ENCODE assay signal across 9 cellular contexts in the genomic region with DNA sequence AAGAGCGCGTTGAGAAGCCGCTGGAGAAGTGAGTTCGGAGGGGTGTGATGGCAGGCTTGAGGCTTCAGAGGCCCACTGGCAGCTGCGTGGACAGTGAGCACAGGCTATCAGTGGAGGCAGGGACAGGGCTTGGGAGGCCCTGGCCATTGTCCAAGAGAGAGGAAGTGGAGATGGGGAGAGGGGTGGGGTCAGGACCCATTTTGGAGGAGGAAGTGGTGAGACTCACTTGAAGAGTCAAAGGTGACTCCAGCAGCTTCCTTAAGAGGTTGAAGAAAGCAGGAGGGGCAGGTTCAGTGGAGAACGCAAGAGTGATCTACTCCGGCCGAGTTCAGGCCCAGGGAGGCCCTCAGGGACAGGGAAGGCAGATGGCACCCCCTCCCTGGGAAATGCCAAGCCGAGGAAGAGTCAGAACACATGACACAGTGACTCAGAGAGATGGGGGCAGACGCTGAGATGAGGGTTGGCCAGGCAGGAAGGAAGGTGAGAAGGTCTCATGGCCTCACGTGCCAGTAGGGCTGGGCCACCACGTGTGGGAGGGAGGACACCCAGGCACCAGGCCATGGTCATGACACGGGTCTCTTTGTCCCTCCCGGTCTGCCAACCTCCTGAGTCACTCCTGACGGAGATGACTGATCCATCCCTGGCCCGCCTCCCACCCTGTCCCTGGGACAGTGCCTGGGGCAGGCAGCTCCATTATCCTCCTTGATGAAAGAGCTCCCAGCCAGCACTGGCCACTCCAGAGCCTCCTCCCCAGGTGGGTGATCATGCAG. TPM values are rescaled to one million over a fixed set of nuclear protein-coding genes. Genes with fewer than 3 reads are reported as not detected.
DNase-seq lines count a peak whose midpoint lies in the region; ATAC-seq, FAIRE-seq and TF ChIP-seq lines count a peak whose summit lies in the region.
"Had no signal": no experiment of that assay in that cellular context is flagged by ENCODE, and none has a peak within 500 bp of the region (broad histone marks: within the 10 kb centered on the region; RNA-seq: fewer than 3 reads in every experiment).

No MANE protein-coding gene starts in this region.

- peak overlapping the region; percentile 90 for H2AFZ ChIP-seq in IMR-90 (replicated peaks; ENCODE audit: low read length, poor library complexity)

- WGBS in IMR-90 (ENCODE audit: extremely low coverage in 2 of 2, insufficient read length in 1 of 2), 2 experiments: 63% methylated on average over 8 of the region's 16 CpGs; no CpG with 5 or more reads in 1 of the 2 experiments

- no peak overlapping the region for H3K4me2 ChIP-seq in IMR-90 (ENCODE audit: low read depth, low read length)

- peak; percentile 73 for DNase-seq in AG10803 (ENCODE audit: low read depth)
- peak; percentile 71 for DNase-seq in IMR-90
- DNase-seq in bronchial epithelial cell (ENCODE audit: low read depth): peak; percentile 46
- peak; percentile 87 for DNase-seq in medulla oblongata (ENCODE audit: extremely low spot score)
- peak; percentile 89 for DNase-seq in urothelium cell line (ENCODE audit: low spot score)
- no peak for DNase-seq in Caco-2
- DNase-seq in NCI-H1417 treated with DMSO at 0.1 percent for 48 hours (lab: John Stamatoyannopoulos, UW): no peak
- DNase-seq in DMS153 (lab: John Stamatoyannopoulos, UW): no peak

- no peak overlapping the region for H3K9ac ChIP-seq in IMR-90 (ENCODE audit: low read depth, low read length)

- H4K20me1 ChIP-seq in IMR-90 (ENCODE audit: insufficient read depth, low read length): no peaks in the 10 kb centered on the region

- peaks cover 4% of the 10 kb centered on the region for H3K9me3 ChIP-seq in IMR-90 (ENCODE audit: control insufficient read depth, insufficient read depth, low read length)
- H3K9me3 ChIP-seq in Caco-2: peaks cover 4% of the 10 kb centered on the region; the same call in 1 of the 2 replicates

- no peak overlapping the region for H4K5ac ChIP-seq in IMR-90 (ENCODE audit: low read depth, low read length)

- peak overlapping the region; percentile 54; the same call in 1 of the 2 replicates for H2BK120ac ChIP-seq in IMR-90 (ENCODE audit: low read depth, low read length)

- peak overlapping the region; percentile 26 for H4K91ac ChIP-seq in IMR-90 (ENCODE audit: insufficient read depth, low read depth, low read length)

- no peak overlapping the region for H3K4me3 ChIP-seq in AG10803 (ENCODE audit: low read length)
- no peak overlapping the region for H3K4me3 ChIP-seq in IMR-90 (ENCODE audit: insufficient read depth, low read depth, low read length)
- H3K4me3 ChIP-seq in bronchial epithelial cell (ENCODE audit: low read depth, low read length): no peak overlapping the region
- H3K4me3 ChIP-seq in Caco-2 (ENCODE audit: low read depth, low read length): no peak overlapping the region

- H3K36me3 ChIP-seq in IMR-90 (ENCODE audit: control insufficient read depth, insufficient read depth, low read length) (no peaks in the 10 kb centered on the region), bronchial epithelial cell (ENCODE audit: control insufficient read depth, insufficient read depth, low read length) (no peaks in the 10 kb centered on the region), Caco-2 (ENCODE audit: control insufficient read depth, insufficient read depth, low read length) (no peaks in the 10 kb centered on the region)

- POLR2A ChIA-PET in IMR-90 (lab: Charles Lee; ENCODE audit: unreplicated experiment): no interaction called here
- POLR2A ChIA-PET in Caco-2 (lab: Charles Lee): no interaction called here

- H3K27me3 ChIP-seq in IMR-90 (ENCODE audit: control insufficient read depth, insufficient read depth, low read length): no peaks in the 10 kb centered on the region; the same call in 1 of the 2 replicates
- H3K27me3 ChIP-seq in bronchial epithelial cell (ENCODE audit: control insufficient read depth, insufficient read depth, low read length): peaks cover 3% of the 10 kb centered on the region
- no peaks in the 10 kb centered on the region for H3K27me3 ChIP-seq in Caco-2 (replicated peaks; ENCODE audit: control insufficient read depth, insufficient read depth, low read length)

- peak overlapping the region in 1 of 2 experiments; percentile 60; a peak in 2 of 4 replicates for H4K8ac ChIP-seq in IMR-90 (ENCODE audit: low read depth in 2 of 2, low read length in 2 of 2)

- H3K27ac Mint-ChIP-seq in Caco-2 (ENCODE audit: unreplicated experiment): no peak overlapping the region

- H3K27me3 Mint-ChIP-seq in Caco-2 (ENCODE audit: insufficient read depth, unreplicated experiment): no peaks in the 10 kb centered on the region

- H3K23ac ChIP-seq in IMR-90 (ENCODE audit: low read depth, low read length): no peak overlapping the region

- H3K4me1 Mint-ChIP-seq in Caco-2 (ENCODE audit: low read depth, unreplicated experiment): peaks cover 7% of the 10 kb centered on the region

- peak overlapping the region; percentile 29; the same call in 1 of the 2 replicates for H3K4ac ChIP-seq in IMR-90 (ENCODE audit: low read depth, low read length)

- 0 out of 2 replicates have a peak, but pooled peaks cover 5% of the 10 kb centered on the region for H3K9me1 ChIP-seq in IMR-90 (ENCODE audit: insufficient read depth, low read length)

- CTCF ChIA-PET in IMR-90 (lab: Yijun Ruan, JAX) (interaction anchor here (0.6 kb wide), 1 partner anchor 191 kb away, joined by 3 read pairs; no protein-coding TSS in a partner anchor), Caco-2 (lab: Charles Lee) (interaction anchor here (0.6 kb wide), 1 partner anchor 176 kb away, joined by 3 read pairs; no protein-coding TSS in a partner anchor)

- H2BK5ac ChIP-seq in IMR-90 (ENCODE audit: low read depth, low read length, poor library complexity, severe bottlenecking): peak overlapping the region; percentile 20

- in situ Hi-C loops in IMR-90 (cut with MboI; ENCODE audit: low sequenced_read_pairs): no loop called here

- no peak overlapping the region for H3K27ac ChIP-seq in IMR-90 (ENCODE audit: insufficient read depth, low read length)

- H3K9me3 Mint-ChIP-seq in Caco-2 (ENCODE audit: unreplicated experiment): peaks cover 9% of the 10 kb centered on the region

- dilution Hi-C loops in IMR-90 (cut with HindIII; ENCODE audit: low sequenced_read_pairs, unreplicated experiment): no loop called here

- no peaks in the 10 kb centered on the region for H3K36me3 Mint-ChIP-seq in Caco-2 (ENCODE audit: insufficient read depth, unreplicated experiment)

- no peak for TF ChIP-seq RAD21 in IMR-90 (IDR thresholded peaks at IDR 0.05; ENCODE audit: low read length)

- H3K79me1 ChIP-seq in IMR-90 (ENCODE audit: low read depth in 1 of 2, low read length in 2 of 2): no peaks in the 10 kb centered on the region

- H2AK9ac ChIP-seq in IMR-90 (replicated peaks; ENCODE audit: low read depth, low read length, poor library complexity): peak overlapping the region; percentile 85

- no peak for TF ChIP-seq POLR2A in IMR-90 (IDR thresholded peaks at IDR 0.05; ENCODE audit: low read depth, low read length)

- BruUV-seq in IMR-90 (replicated peaks; lab: Mats Ljungman, UMichigan): no TSS peak
- BruUV-seq in Caco-2 (replicated peaks; lab: Mats Ljungman, UMichigan): no TSS peak

- TF ChIP-seq CTCF in AG10803 (conservative IDR thresholded peaks at IDR 0.05; ENCODE audit: low read length) (no peak), IMR-90 (conservative IDR thresholded peaks at IDR 0.05; ENCODE audit: low read depth, low read length) (no peak), bronchial epithelial cell (IDR thresholded peaks at IDR 0.05; ENCODE audit: insufficient read depth, low read length, severe bottlenecking) (no peak), Caco-2 (IDR thresholded peaks at IDR 0.05; ENCODE audit: insufficient read depth in 1 of 2, low read depth in 1 of 2, low read length in 1 of 2, severe bottlenecking in 1 of 2, unreplicated experiment in 1 of 2) (no peak)

- H3K18ac ChIP-seq in IMR-90 (ENCODE audit: low read depth, low read length): no peak overlapping the region

- no peak overlapping the region; the same call in 1 of the 2 replicates for H2BK20ac ChIP-seq in IMR-90 (ENCODE audit: low read depth, low read length)

- no peak overlapping the region for H3K56ac ChIP-seq in IMR-90 (ENCODE audit: extremely low read depth, insufficient read depth, low read length)

- peak overlapping the region; percentile 15; the same call in 1 of the 2 replicates for H3K14ac ChIP-seq in IMR-90 (replicated peaks; ENCODE audit: low read depth, low read length)

- H3K4me3 Mint-ChIP-seq in Caco-2 (ENCODE audit: unreplicated experiment): no peak overlapping the region

- peak; percentile 23 for FAIRE-seq in bronchial epithelial cell (lab: Jason Lieb, UNC)
- peak; percentile 89 for FAIRE-seq in urothelium cell line (lab: Jason Lieb, UNC)
- FAIRE-seq: endometrium had no signal

- peak; percentile 81 for ATAC-seq in IMR-90 (ENCODE audit: low read depth)

- H2AK5ac ChIP-seq in IMR-90 (ENCODE audit: low read depth, low read length): peak overlapping the region; percentile 28; the same call in 1 of the 2 replicates

- intact Hi-C loops in IMR-90 (cut with micrococcal nuclease): no loop called here
- intact Hi-C loops in Caco-2 (cut with micrococcal nuclease; ENCODE audit: unreplicated experiment): no loop called here

- H2BK15ac ChIP-seq in IMR-90 (ENCODE audit: low read depth, low read length): 0 out of 3 replicates have a peak overlapping the region, but pooled peaks have one; percentile 37

- H3K4me1 ChIP-seq in IMR-90 (ENCODE audit: control insufficient read depth, insufficient read depth, low read length): peaks cover 5% of the 10 kb centered on the region
- H3K4me1 ChIP-seq in Caco-2: no peaks in the 10 kb centered on the region

RNA-seq across cellular contexts. Expression of a gene that starts 10.1 kb away (rescaled TPM):
- 0.18 TPM in 1 of 2 replicates, not detected in the other for total RNA-seq in IMR-90 (2012; rRNA removed)
- 0.22 TPM in 2 replicates for polyA plus RNA-seq in IMR-90 (2012; rRNA removed)
- polyA plus RNA-seq in IMR-90 (2012; cell fraction: cytosol; rRNA removed): 0.03 TPM in 1 of 2 replicates, not detected in the other
- polyA plus RNA-seq in IMR-90 (2012; cell fraction: nucleus; rRNA removed; ENCODE audit: low replicate concordance): 0.06 and 0.23 TPM in 2 replicates
- total RNA-seq in bronchial epithelial cell: 0.53 TPM in 1 of 2 replicates, not detected in the other
- total RNA-seq in Caco-2 (2022): not detected in 2 replicates

RNA-seq across cellular contexts. Expression of a gene that starts 26.9 kb away (rescaled TPM):
- total RNA-seq in IMR-90 (2012; rRNA removed) (not detected in 2 replicates), bronchial epithelial cell (not detected in 2 replicates), Caco-2 (2022) (0.41 TPM in 1 of 2 replicates, not detected in the other)
- polyA plus RNA-seq in IMR-90 (2012; rRNA removed): not detected in 2 replicates
- not detected in 2 replicates for polyA plus RNA-seq in IMR-90 (2012; cell fraction: cytosol; rRNA removed)
- polyA plus RNA-seq in IMR-90 (2012; cell fraction: nucleus; rRNA removed; ENCODE audit: low replicate concordance): not detected in 2 replicates

RNA-seq across cellular contexts. Expression of a gene that starts 28.8 kb away (rescaled TPM):
- total RNA-seq in IMR-90 (2012; rRNA removed): not detected in 2 replicates
- not detected in 2 replicates for polyA plus RNA-seq in IMR-90 (2012; rRNA removed)
- polyA plus RNA-seq in IMR-90 (2012; cell fraction: cytosol; rRNA removed): not detected in 2 replicates
- polyA plus RNA-seq in IMR-90 (2012; cell fraction: nucleus; rRNA removed; ENCODE audit: low replicate concordance): not detected in 2 replicates
- not detected in 2 replicates for total RNA-seq in bronchial epithelial cell
- total RNA-seq in Caco-2 (2022): not detected in 2 replicates

RNA-seq across cellular contexts. Expression of a gene that starts 36.5 kb away (rescaled TPM):
- total RNA-seq in IMR-90 (2012; rRNA removed) (under 0.01 TPM in 2 replicates), bronchial epithelial cell (not detected in 2 replicates), Caco-2 (2022) (not detected in 2 replicates)
- polyA plus RNA-seq in IMR-90 (2012; rRNA removed): not detected in 2 replicates
- not detected in 2 replicates for polyA plus RNA-seq in IMR-90 (2012; cell fraction: cytosol; rRNA removed)
- 0.03 and 0.25 TPM in 2 replicates for polyA plus RNA-seq in IMR-90 (2012; cell fraction: nucleus; rRNA removed; ENCODE audit: low replicate concordance)

RNA-seq across cellular contexts. Expression of a gene that starts 39.4 kb away (rescaled TPM):
- total RNA-seq in IMR-90 (2012; rRNA removed) (not detected in 2 replicates), bronchial epithelial cell (not detected in 2 replicates), Caco-2 (2022) (not detected in 2 replicates)
- polyA plus RNA-seq in IMR-90 (2012; rRNA removed): not detected in 2 replicates
- not detected in 2 replicates for polyA plus RNA-seq in IMR-90 (2012; cell fraction: cytosol; rRNA removed)
- not detected in 2 replicates for polyA plus RNA-seq in IMR-90 (2012; cell fraction: nucleus; rRNA removed; ENCODE audit: low replicate concordance)

Comparison
In these comparisons a context has a peak if more than half of its experiments do, and no peak if none do; other contexts are left out.
1. DNase-seq: peak in AG10803 (single experiment), IMR-90 (single experiment), bronchial epithelial cell (single experiment), medulla oblongata (single experiment) and urothelium cell line (single experiment); none in Caco-2 (0 of 2), NCI-H1417 treated with DMSO at 0.1 percent for 48 hours (single experiment) and DMS153 (single experiment).